ENCODE assay signal across 8 cellular contexts in the genomic region with DNA sequence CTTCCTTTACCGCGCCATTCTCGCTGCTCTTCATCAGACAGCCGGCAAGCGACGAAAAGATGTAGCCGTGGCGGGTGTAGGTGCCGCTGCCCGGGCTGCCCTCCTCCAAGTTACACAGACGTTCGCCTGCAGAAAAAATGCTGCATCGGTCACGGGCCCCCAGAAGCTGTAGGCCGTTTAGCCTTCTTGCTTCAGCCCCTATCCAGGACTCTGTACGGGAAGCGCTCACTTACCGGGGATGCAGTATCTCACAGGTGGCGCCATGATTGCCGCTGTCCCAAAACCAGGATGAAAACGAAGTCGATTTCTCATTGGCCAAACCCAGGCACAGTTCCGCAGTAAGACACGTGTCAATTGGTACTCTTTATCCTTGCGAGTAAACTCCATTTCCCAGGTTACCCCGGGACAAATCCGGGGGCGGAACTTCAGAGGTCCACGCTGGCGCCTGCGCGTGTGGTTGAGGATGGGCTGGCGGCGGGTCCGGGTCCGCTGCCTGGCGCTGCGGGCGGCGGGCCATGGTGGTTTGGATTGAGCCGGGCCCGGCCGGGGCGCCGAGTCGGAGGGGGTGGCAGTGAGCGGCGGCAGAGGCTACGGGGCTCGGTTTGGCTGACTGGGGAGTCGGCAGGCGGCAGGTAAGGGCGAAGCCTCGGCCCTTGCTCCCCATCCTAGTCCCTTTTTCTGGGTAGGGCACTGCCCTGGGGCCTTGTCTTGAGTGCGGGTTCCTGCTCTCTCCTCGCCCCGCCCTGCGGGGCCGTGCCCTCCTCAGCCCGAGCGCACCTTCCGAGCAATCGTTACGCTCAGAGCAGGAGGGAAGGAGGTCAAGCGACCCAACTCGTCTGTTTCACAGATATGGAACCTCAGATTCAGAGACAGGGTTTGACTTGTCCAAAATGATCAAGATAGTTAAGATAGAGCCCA. TPM values are rescaled to one million over a fixed set of nuclear protein-coding genes. Genes with fewer than 3 reads are reported as not detected.
DNase-seq lines count a peak whose midpoint lies in the region; ATAC-seq, FAIRE-seq and TF ChIP-seq lines count a peak whose summit lies in the region.

A gene with protein sequence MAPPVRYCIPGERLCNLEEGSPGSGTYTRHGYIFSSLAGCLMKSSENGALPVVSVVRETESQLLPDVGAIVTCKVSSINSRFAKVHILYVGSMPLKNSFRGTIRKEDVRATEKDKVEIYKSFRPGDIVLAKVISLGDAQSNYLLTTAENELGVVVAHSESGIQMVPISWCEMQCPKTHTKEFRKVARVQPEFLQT (minus strand): TSS at position 285 of the 918 bp plus-strand sequence. CDS start 21 bp downstream, at position 264.
A gene (plus strand): TSS at position 454 of the 918 bp plus-strand sequence. CDS start 5,501 bp downstream, outside the sequence.

- FAIRE-seq in kidney (lab: Jason Lieb, UNC) = peak; percentile 82

- peak; percentile 90 for TF ChIP-seq POLR2A in GM19099 (IDR thresholded peaks at IDR 0.05; ENCODE audit: extremely low read depth, insufficient read length, low read depth)

- H3K9ac ChIP-seq in kidney (ENCODE audit: low read length in 2 of 2) = peak within 1 kb of the TSS; percentile 82 to 84

- peaks cover 0 to 5% of the 10 kb centered on the region in 2 donors for H3K36me3 ChIP-seq in kidney (ENCODE audit: control insufficient read depth in 1 of 2, insufficient read depth in 2 of 2, low read length in 2 of 2)

- H3K4me3 ChIP-seq in kidney (ENCODE audit: low read length in 2 of 2) = peak within 1 kb of the TSS; percentile 97 to 100

- intact Hi-C loops in kidney (cut with DNase I) = no loop called here

- H3K27ac ChIP-seq in kidney (ENCODE audit: low read depth in 2 of 2, low read length in 2 of 2) = peak within 1 kb of the TSS; percentile 55 to 69

- DNase-seq in AML-193 (lab: John Stamatoyannopoulos, UW) (peak; percentile 95 to 96), NCI-H510A (lab: John Stamatoyannopoulos, UW) (peak; percentile 88), cerebellum (ENCODE audit: low spot score) (peak; percentile 98), kidney (peak; percentile 96)
- peak; percentile 83 for DNase-seq in activated CD4-positive, alpha-beta T cell treated with anti-CD3 and anti-CD28 coated beads for 1 hour
- peak; percentile 97 for DNase-seq in stimulated activated CD4-positive, alpha-beta T cell treated with anti-CD3 and anti-CD28 coated beads, Interleukin-15, amount 100 ng/mL, for 24 hours

- TF ChIP-seq CTCF in kidney (IDR thresholded peaks at IDR 0.05; ENCODE audit: borderline replicate concordance, extremely low read depth, insufficient read depth) = no peak

- no peaks in the 10 kb centered on the region for H3K9me3 ChIP-seq in kidney (ENCODE audit: control insufficient read depth in 1 of 2, low read length in 2 of 2)

- H3K4me1 ChIP-seq in kidney (ENCODE audit: control insufficient read depth in 1 of 2, insufficient read depth in 1 of 2, low read depth in 1 of 2, low read length in 2 of 2) = peaks cover 10 to 19% of the 10 kb centered on the region in 2 donors

- peak; percentile 96 for ATAC-seq in HG03432 (IDR thresholded peaks at IDR 0.05; ENCODE audit: unreplicated experiment)

RNA-seq across cellular contexts. Expression of the first gene that starts in this region (rescaled TPM):
- total RNA-seq in cerebellum (30.7 TPM), kidney (28.8 TPM)
- polyA plus RNA-seq in kidney (ENCODE audit: insufficient read depth, low read depth, low replicate concordance) = 40.9 TPM

RNA-seq across cellular contexts. Expression of the second gene that starts in this region (rescaled TPM):
- total RNA-seq in cerebellum = 28.4 TPM
- 35.9 TPM for total RNA-seq in kidney
- polyA plus RNA-seq in kidney (ENCODE audit: insufficient read depth, low read depth, low replicate concordance) = 48.9 TPM

Comparison
In these comparisons a context has a peak if more than half of its experiments do, and no peak if none do; other contexts are left out.
1. Peak in every context shown above with its lines: DNase-seq, ATAC-seq, H3K4me3 ChIP-seq and H3K27ac ChIP-seq.